8 cellular contexts compared by ENCODE assay signal in genomic region chr17:10050597-10051101, GRCh38.
A peak's percentile ranks its signal among the peaks of the same experiment; 100 is the strongest.
DNase-seq lines count a peak whose midpoint lies in the region; ATAC-seq lines count a peak whose summit lies in the region.

No MANE protein-coding gene starts in this region.

- ATAC-seq in GM18511 (IDR thresholded peaks at IDR 0.05; ENCODE audit: unreplicated experiment) (peak; percentile 48), HG02870 (IDR thresholded peaks at IDR 0.05; ENCODE audit: unreplicated experiment) (peak; percentile 33)

- intact Hi-C loops in posterior vena cava (cut with DNase I) = no loop called here

- peak; percentile 17 for DNase-seq in amniotic epithelial cell (ENCODE audit: low read depth)
- DNase-seq in posterior vena cava (ENCODE audit: low spot score) = peak; percentile 81
- DNase-seq in activated CD4-positive, alpha-beta T cell treated with anti-CD3 and anti-CD28 coated beads for 48 hours = no peak
- no peak for DNase-seq in RKO (ENCODE audit: low spot score)
- no peak for DNase-seq in NCI-H146 treated with DMSO at 0.1 percent for 48 hours (lab: John Stamatoyannopoulos, UW; ENCODE audit: unreplicated experiment)
- DNase-seq in HuH-7 (ENCODE audit: low spot score) = no peak

Comparison
In these comparisons a context has a peak if more than half of its experiments do, and no peak if none do; other contexts are left out.
1. DNase-seq: peak in amniotic epithelial cell (single experiment) and posterior vena cava (single experiment); none in activated CD4-positive, alpha-beta T cell treated with anti-CD3 and anti-CD28 coated beads for 48 hours (single experiment), RKO (single experiment), NCI-H146 treated with DMSO at 0.1 percent for 48 hours (single experiment) and HuH-7 (single experiment).